Comparison of ENCODE assay signal across 9 cellular contexts in genomic region chr12:6853626-6854025, GRCh38. TPM values are rescaled to one million over a fixed set of nuclear protein-coding genes. Genes with fewer than 3 reads are reported as not detected.
A peak's percentile ranks its signal among the peaks of the same experiment; 100 is the strongest.
DNase-seq lines count a peak whose midpoint lies in the region; ATAC-seq and TF ChIP-seq lines count a peak whose summit lies in the region.
"Had no signal": no experiment of that assay in that cellular context is flagged by ENCODE, and none has a peak within 500 bp of the region (broad histone marks: within the 10 kb centered on the region; RNA-seq: fewer than 3 reads in every experiment).

No MANE protein-coding gene starts in this region.

- peaks cover 32 to 33% of the 10 kb centered on the region in 2 donors for H3K36me3 ChIP-seq in stomach smooth muscle (ENCODE audit: control insufficient read depth in 2 of 2, insufficient read depth in 2 of 2, low read length in 2 of 2)

- H3K27me3 Mint-ChIP-seq in activated CD4-positive, alpha-beta T cell treated with anti-CD3 and anti-CD28 coated beads for 36 hours: no peaks in the 10 kb centered on the region
- no peaks in the 10 kb centered on the region for H3K27me3 Mint-ChIP-seq in activated CD4-positive, alpha-beta memory T cell treated with anti-CD3 and anti-CD28 coated beads, Interleukin-2, amount 10 ng/mL, durations not matched to agents 7 days and 5 days

- no peak for DNase-seq in activated CD4-positive, alpha-beta T cell treated with anti-CD3 and anti-CD28 coated beads for 36 hours
- DNase-seq in activated CD4-positive, alpha-beta T cell treated with anti-CD3 and anti-CD28 coated beads for 48 hours: no peak
- DNase-seq in activated CD4-positive, alpha-beta memory T cell treated with anti-CD3 and anti-CD28 coated beads, Interleukin-2, amount 10 ng/mL, durations not matched to agents 7 days and 5 days: no peak
- no peak for DNase-seq in foreskin fibroblast
- no peak for DNase-seq in DMS 273 treated with DMSO at 0.1 percent for 48 hours (lab: John Stamatoyannopoulos, UW)
- DNase-seq in NOMO-1 (lab: John Stamatoyannopoulos, UW; ENCODE audit: unreplicated experiment in 2 of 2): no peak
- no peak for DNase-seq in islet precursor cell
- DNase-seq: NCI-H526 treated with DMSO at 0.1 percent for 48 hours had no signal

- H3K9me3 Mint-ChIP-seq in activated CD4-positive, alpha-beta T cell treated with anti-CD3 and anti-CD28 coated beads for 36 hours (ENCODE audit: low read depth): no peaks in the 10 kb centered on the region
- no peaks in the 10 kb centered on the region for H3K9me3 Mint-ChIP-seq in activated CD4-positive, alpha-beta memory T cell treated with anti-CD3 and anti-CD28 coated beads, Interleukin-2, amount 10 ng/mL, durations not matched to agents 7 days and 5 days

- no peaks in the 10 kb centered on the region for H3K9me3 ChIP-seq in stomach smooth muscle (ENCODE audit: control insufficient read depth in 2 of 2, low read length in 2 of 2)

- H3K27ac Mint-ChIP-seq in activated CD4-positive, alpha-beta T cell treated with anti-CD3 and anti-CD28 coated beads for 36 hours: peak overlapping the region; percentile 99
- H3K27ac Mint-ChIP-seq in activated CD4-positive, alpha-beta memory T cell treated with anti-CD3 and anti-CD28 coated beads, Interleukin-2, amount 10 ng/mL, durations not matched to agents 7 days and 5 days: peak overlapping the region; percentile 100

- H3K9ac ChIP-seq in stomach smooth muscle (ENCODE audit: low read length in 2 of 2): peak overlapping the region; percentile 54 to 66

- ATAC-seq in activated CD4-positive, alpha-beta T cell treated with anti-CD3 and anti-CD28 coated beads for 36 hours: no peak

- peak overlapping the region; percentile 96 for H3K27ac ChIP-seq in stomach smooth muscle (ENCODE audit: low read length)

- H3K27me3 ChIP-seq in stomach smooth muscle (ENCODE audit: control insufficient read depth in 1 of 2, insufficient read depth in 2 of 2, low read length in 2 of 2): no peaks in the 10 kb centered on the region

- H3K4me3 ChIP-seq in foreskin fibroblast (ENCODE audit: low read depth in 1 of 2, low read length in 2 of 2): peak overlapping the region; percentile 71
- H3K4me3 ChIP-seq in stomach smooth muscle (ENCODE audit: low read length in 2 of 2): no peak overlapping the region

- H3K4me1 Mint-ChIP-seq in activated CD4-positive, alpha-beta T cell treated with anti-CD3 and anti-CD28 coated beads for 36 hours: peaks cover 21% of the 10 kb centered on the region
- peaks cover 44% of the 10 kb centered on the region for H3K4me1 Mint-ChIP-seq in activated CD4-positive, alpha-beta memory T cell treated with anti-CD3 and anti-CD28 coated beads, Interleukin-2, amount 10 ng/mL, durations not matched to agents 7 days and 5 days

- H3K4me1 ChIP-seq in stomach smooth muscle (ENCODE audit: control insufficient read depth, insufficient read depth, low read length): peaks cover 25% of the 10 kb centered on the region

- intact Hi-C loops in activated CD4-positive, alpha-beta T cell treated with anti-CD3 and anti-CD28 coated beads for 36 hours (cut with DNase I, micrococcal nuclease): loop anchor here (1.0 to 5.0 kb wide), 4 partner anchors 14 to 296 kb away; partner anchors contain the start of genes IFFO1 (in 1 of the 2) and TPI1 (in 1 of the 2)

- H3K4me3 Mint-ChIP-seq in activated CD4-positive, alpha-beta T cell treated with anti-CD3 and anti-CD28 coated beads for 36 hours: peak overlapping the region; percentile 93
- H3K4me3 Mint-ChIP-seq in activated CD4-positive, alpha-beta memory T cell treated with anti-CD3 and anti-CD28 coated beads, Interleukin-2, amount 10 ng/mL, durations not matched to agents 7 days and 5 days: peak overlapping the region; percentile 85

- peaks cover 56% of the 10 kb centered on the region for H3K36me3 Mint-ChIP-seq in activated CD4-positive, alpha-beta T cell treated with anti-CD3 and anti-CD28 coated beads for 36 hours (ENCODE audit: low read depth)
- H3K36me3 Mint-ChIP-seq in activated CD4-positive, alpha-beta memory T cell treated with anti-CD3 and anti-CD28 coated beads, Interleukin-2, amount 10 ng/mL, durations not matched to agents 7 days and 5 days (ENCODE audit: low read depth): peaks cover 47% of the 10 kb centered on the region

- POLR2A ChIA-PET in activated CD4-positive, alpha-beta T cell treated with anti-CD3 and anti-CD28 coated beads for 36 hours (lab: Charles Lee): interaction anchor here (0.6 to 4.2 kb wide), 9 partner anchors 9 to 360 kb away, joined by 3 to 65 read pairs (median 11); partner anchors contain the start of genes C12orf57, COPS7A, MRPL51 and RNU7-1
- POLR2A ChIA-PET in activated CD4-positive, alpha-beta memory T cell treated with anti-CD3 and anti-CD28 coated beads, Interleukin-2, amount 10 ng/mL, durations not matched to agents 7 days and 5 days (lab: Charles Lee): interaction anchor here (0.9 to 8.9 kb wide), 20 partner anchors 8 to 255 kb away, joined by 3 to 312 read pairs (median 21); partner anchors contain the start of genes C12orf57, C1RL, CD4 and COPS7A

- CTCF ChIA-PET in activated CD4-positive, alpha-beta T cell treated with anti-CD3 and anti-CD28 coated beads for 36 hours (lab: Charles Lee): interaction anchor here (0.6 to 4.0 kb wide), 12 partner anchors 11 to 283 kb away, joined by 3 to 51 read pairs (median 4); partner anchors contain the start of genes MLF2, SPSB2 and TPI1
- CTCF ChIA-PET in activated CD4-positive, alpha-beta memory T cell treated with anti-CD3 and anti-CD28 coated beads, Interleukin-2, amount 10 ng/mL, durations not matched to agents 7 days and 5 days (lab: Charles Lee): interaction anchor here (0.7 to 8.6 kb wide), 7 partner anchors 14 to 263 kb away, joined by 3 to 161 read pairs (median 8); partner anchors contain the start of genes MLF2, SPSB2, TPI1 and ZNF384

- TF ChIP-seq CTCF in foreskin fibroblast (IDR thresholded peaks at IDR 0.05; ENCODE audit: low read depth, low read length): no peak

RNA-seq across cellular contexts. Expression of gene USP5, which starts 1.7 kb away (rescaled TPM):
- 100 to 1,000 TPM; 128 to 132 TPM for total RNA-seq in activated CD4-positive, alpha-beta T cell treated with anti-CD3 and anti-CD28 coated beads for 36 hours
- 100 to 1,000 TPM in 1 of 2 experiments, 10 to 100 TPM in 1; 91.4 to 109 TPM for total RNA-seq in activated CD4-positive, alpha-beta memory T cell treated with anti-CD3 and anti-CD28 coated beads, Interleukin-2, amount 10 ng/mL, durations not matched to agents 7 days and 5 days

RNA-seq across cellular contexts. Expression of gene CDCA3, which starts 2.5 kb away (rescaled TPM):
- 10 to 100 TPM; 87.8 to 99.7 TPM for total RNA-seq in activated CD4-positive, alpha-beta T cell treated with anti-CD3 and anti-CD28 coated beads for 36 hours
- 100 to 1,000 TPM in 1 of 2 experiments, 10 to 100 TPM in 1; 96.5 to 101 TPM for total RNA-seq in activated CD4-positive, alpha-beta memory T cell treated with anti-CD3 and anti-CD28 coated beads, Interleukin-2, amount 10 ng/mL, durations not matched to agents 7 days and 5 days

RNA-seq across cellular contexts. Expression of gene GNB3, which starts 12.9 kb away (rescaled TPM):
- under 1 TPM; 0.66 to 0.76 TPM for total RNA-seq in activated CD4-positive, alpha-beta T cell treated with anti-CD3 and anti-CD28 coated beads for 36 hours
- total RNA-seq in activated CD4-positive, alpha-beta memory T cell treated with anti-CD3 and anti-CD28 coated beads, Interleukin-2, amount 10 ng/mL, durations not matched to agents 7 days and 5 days: not detected

RNA-seq across cellular contexts. Expression of gene TPI1, which starts 13.7 kb away (rescaled TPM):
- total RNA-seq in activated CD4-positive, alpha-beta T cell treated with anti-CD3 and anti-CD28 coated beads for 36 hours: 1,000 to 10,000 TPM; 1,824 to 2,753 TPM
- 1,000 to 10,000 TPM; 1,228 to 1,253 TPM for total RNA-seq in activated CD4-positive, alpha-beta memory T cell treated with anti-CD3 and anti-CD28 coated beads, Interleukin-2, amount 10 ng/mL, durations not matched to agents 7 days and 5 days

RNA-seq across cellular contexts. Expression of gene SPSB2, which starts 19.5 kb away (rescaled TPM):
- 1 to 10 TPM; 1.7 to 2.2 TPM for total RNA-seq in activated CD4-positive, alpha-beta T cell treated with anti-CD3 and anti-CD28 coated beads for 36 hours
- 10 to 100 TPM; 11.1 to 11.2 TPM for total RNA-seq in activated CD4-positive, alpha-beta memory T cell treated with anti-CD3 and anti-CD28 coated beads, Interleukin-2, amount 10 ng/mL, durations not matched to agents 7 days and 5 days

Comparison
In these comparisons a context has a peak if more than half of its experiments do, and no peak if none do; other contexts are left out.
1. H3K4me3 ChIP-seq: peak in foreskin fibroblast (2 of 2); none in stomach smooth muscle (0 of 2).